30 cellular contexts compared by ENCODE assay signal in genomic region chr12:127178463-127178862, GRCh38.
"Had no signal": no experiment of that assay in that cellular context is flagged by ENCODE, and none has a peak within 500 bp of the region (broad histone marks: within the 10 kb centered on the region; RNA-seq: fewer than 3 reads in every experiment).

No MANE protein-coding gene starts in this region.

- H3K4me3 ChIP-seq: left ventricle myocardium inferior, lung, mucosa of descending colon, prostate gland, right atrium auricular region, smooth muscle cell, suprapubic skin, transverse colon, upper lobe of right lung, uterus had no signal

- H3K4me1 Mint-ChIP-seq: immature natural killer cell; memory B cell; mesothelial cell of epicardium; naive B cell; neural crest cell; stimulated activated naive CD8-positive, alpha-beta T cell treated with anti-CD3 and anti-CD28 coated beads, Interleukin-15, amount 100 ng/mL, for 72 hours had no signal

- DNase-seq: cortex of kidney; effector memory CD8-positive, alpha-beta T cell; foreskin melanocyte; glutamatergic neuron; hypothalamus; immature natural killer cell; kidney glomerular epithelial cell; left colon; left ventricle myocardium inferior; mucosa of descending colon; naive B cell; stimulated activated CD4-positive, alpha-beta T cell treated with anti-CD3 and anti-CD28 coated beads, Interleukin-12 subunit alpha, Interleukin-12 subunit beta, amount 100 ng/mL, for 4 hours; stimulated activated CD4-positive, alpha-beta T cell treated with anti-CD3 and anti-CD28 coated beads, Interleukin-1b, Interleukin-23, amount 100 ng/mL, for 48 hours; stimulated activated CD4-positive, alpha-beta T cell treated with anti-CD3 and anti-CD28 coated beads, Interleukin-4, amount 100 ng/mL, for 1 hour; stimulated activated CD8-positive, alpha-beta memory T cell treated with anti-CD3 and anti-CD28 coated beads, Interleukin-4, amount 100 ng/mL, for 48 hours; stimulated activated naive CD4-positive, alpha-beta T cell; stimulated activated naive CD8-positive, alpha-beta T cell treated with anti-CD3 and anti-CD28 coated beads, Interleukin-15, amount 100 ng/mL, for 72 hours; transverse colon; upper lobe of right lung; uterus had no signal

- H3K27ac ChIP-seq: neutrophil, prostate gland, right atrium auricular region, transverse colon, upper lobe of right lung, uterus had no signal

- H3K4me3 Mint-ChIP-seq: effector memory CD8-positive, alpha-beta T cell; immature natural killer cell; memory B cell; mesothelial cell of epicardium; naive B cell; natural killer cell treated with Interleukin-12 subunit alpha and Interleukin-12 subunit beta and Interleukin-15 and Interleukin-18, amount 100 ng/mL, for 72 hours; neural crest cell; stimulated activated naive CD8-positive, alpha-beta T cell treated with anti-CD3 and anti-CD28 coated beads, Interleukin-15, amount 100 ng/mL, for 72 hours had no signal

- H3K4me1 ChIP-seq: left ventricle myocardium inferior, prostate gland, right atrium auricular region, suprapubic skin, transverse colon, upper lobe of right lung, uterus had no signal

- H3K27me3 ChIP-seq: neutrophil, right atrium auricular region, suprapubic skin, transverse colon, upper lobe of right lung, uterus had no signal

- ATAC-seq: effector memory CD8-positive, alpha-beta T cell; left colon; mucosa of descending colon; natural killer cell treated with Interleukin-12 subunit alpha and Interleukin-12 subunit beta and Interleukin-15 and Interleukin-18, amount 100 ng/mL, for 72 hours; stimulated activated naive CD8-positive, alpha-beta T cell treated with anti-CD3 and anti-CD28 coated beads, Interleukin-15, amount 100 ng/mL, for 72 hours; upper lobe of right lung had no signal

- H3K9me3 ChIP-seq: neutrophil, prostate gland, uterus had no signal

- H3K4me2 ChIP-seq: smooth muscle cell had no signal

- H3K27ac Mint-ChIP-seq: effector memory CD8-positive, alpha-beta T cell; immature natural killer cell; memory B cell; mesothelial cell of epicardium; naive B cell; natural killer cell treated with Interleukin-12 subunit alpha and Interleukin-12 subunit beta and Interleukin-15 and Interleukin-18, amount 100 ng/mL, for 72 hours; stimulated activated naive CD8-positive, alpha-beta T cell treated with anti-CD3 and anti-CD28 coated beads, Interleukin-15, amount 100 ng/mL, for 72 hours had no signal

- H3K27me3 Mint-ChIP-seq: memory B cell; naive B cell; natural killer cell treated with Interleukin-12 subunit alpha and Interleukin-12 subunit beta and Interleukin-15 and Interleukin-18, amount 100 ng/mL, for 72 hours; stimulated activated naive CD8-positive, alpha-beta T cell treated with anti-CD3 and anti-CD28 coated beads, Interleukin-15, amount 100 ng/mL, for 72 hours had no signal

- H3K36me3 Mint-ChIP-seq: memory B cell, mesothelial cell of epicardium had no signal

- H3K36me3 ChIP-seq: left ventricle myocardium inferior, neutrophil, prostate gland, right atrium auricular region, suprapubic skin, transverse colon, upper lobe of right lung, uterus had no signal
